17 cellular contexts compared by ENCODE assay signal in genomic region chr7:148715027-148715426, GRCh38.
"Had no signal": no experiment of that assay in that cellular context is flagged by ENCODE, and none has a peak within 500 bp of the region (broad histone marks: within the 10 kb centered on the region; RNA-seq: fewer than 3 reads in every experiment).

No MANE protein-coding gene starts in this region.

- H3K27me3 ChIP-seq: gastrocnemius medialis, heart left ventricle, upper lobe of right lung had no signal

- H3K27ac ChIP-seq: heart left ventricle, parathyroid adenoma, upper lobe of right lung had no signal

- H2AFZ ChIP-seq: parathyroid adenoma had no signal

- H3K4me3 Mint-ChIP-seq: activated B cell treated with CpG ODN at 0.5 μM for 24 hours; activated CD4-positive, alpha-beta T cell treated with anti-CD3 and anti-CD28 coated beads, Interleukin-2, amount 10 ng/mL, durations not matched to agents 7 days and 5 days; activated T-helper 1 cell treated with anti-CD3 and anti-CD28 coated beads, Interleukin-12 subunit alpha, Interleukin-12 subunit beta, Interleukin-2, Interleukin-4 antibody, amounts not matched to agents 30 ng/mL and 10 ng/mL and 1 ng/mL, durations not matched to agents 14 hours and 24 hours and 36 hours; dendritic cell treated with granulocyte-macrophage colony-stimulating factor and Interleukin-4, amounts not matched to agents 40 ng/mL and 50 ng/mL, for 4 days; stimulated activated memory B cell treated with anti-CD40 and anti-IgM and Interleukin-4, amounts not matched to agents 10 μg/mL and 1 μg/mL and 100 μg/mL, for 72 hours; T-helper 2 cell treated with Interferon-gamma antibody and Interleukin-4, amounts not matched to agents 5 μg/mL and 100 μg/mL, for 36 hours had no signal

- H3K9me3 Mint-ChIP-seq: activated B cell treated with CpG ODN at 0.5 μM for 24 hours; activated CD4-positive, alpha-beta T cell treated with anti-CD3 and anti-CD28 coated beads, Interleukin-2, amount 10 ng/mL, durations not matched to agents 7 days and 5 days; dendritic cell treated with granulocyte-macrophage colony-stimulating factor and Interleukin-4, amounts not matched to agents 40 ng/mL and 50 ng/mL, for 4 days; stimulated activated memory B cell treated with anti-CD40 and anti-IgM and Interleukin-4, amounts not matched to agents 10 μg/mL and 1 μg/mL and 100 μg/mL, for 72 hours had no signal

- H3K27ac Mint-ChIP-seq: activated B cell treated with CpG ODN at 0.5 μM for 24 hours; activated CD4-positive, alpha-beta T cell treated with anti-CD3 and anti-CD28 coated beads, Interleukin-2, amount 10 ng/mL, durations not matched to agents 7 days and 5 days; activated T-helper 1 cell treated with anti-CD3 and anti-CD28 coated beads, Interleukin-12 subunit alpha, Interleukin-12 subunit beta, Interleukin-2, Interleukin-4 antibody, amounts not matched to agents 30 ng/mL and 10 ng/mL and 1 ng/mL, durations not matched to agents 14 hours and 24 hours and 36 hours; dendritic cell treated with granulocyte-macrophage colony-stimulating factor and Interleukin-4, amounts not matched to agents 40 ng/mL and 50 ng/mL, for 4 days; stimulated activated memory B cell treated with anti-CD40 and anti-IgM and Interleukin-4, amounts not matched to agents 10 μg/mL and 1 μg/mL and 100 μg/mL, for 72 hours; T-helper 2 cell treated with Interferon-gamma antibody and Interleukin-4, amounts not matched to agents 5 μg/mL and 100 μg/mL, for 36 hours had no signal

- H3K4me3 ChIP-seq: gastrocnemius medialis, heart left ventricle, lung, upper lobe of right lung had no signal

- H3K36me3 ChIP-seq: gastrocnemius medialis, heart left ventricle, upper lobe of right lung had no signal

- ATAC-seq: heart left ventricle; stimulated activated memory B cell treated with anti-CD40 and anti-IgM and Interleukin-4, amounts not matched to agents 10 μg/mL and 1 μg/mL and 100 μg/mL, for 72 hours; upper lobe of right lung had no signal

- H3K27me3 Mint-ChIP-seq: activated B cell treated with CpG ODN at 0.5 μM for 24 hours; activated CD4-positive, alpha-beta T cell treated with anti-CD3 and anti-CD28 coated beads, Interleukin-2, amount 10 ng/mL, durations not matched to agents 7 days and 5 days; dendritic cell treated with granulocyte-macrophage colony-stimulating factor and Interleukin-4, amounts not matched to agents 40 ng/mL and 50 ng/mL, for 4 days; stimulated activated memory B cell treated with anti-CD40 and anti-IgM and Interleukin-4, amounts not matched to agents 10 μg/mL and 1 μg/mL and 100 μg/mL, for 72 hours had no signal

- H3K9me3 ChIP-seq: gastrocnemius medialis, upper lobe of right lung had no signal

- H3K9ac ChIP-seq: parathyroid adenoma had no signal

- DNase-seq: activated B cell treated with CpG ODN at 0.5 μM for 24 hours; activated CD4-positive, alpha-beta T cell treated with anti-CD3 and anti-CD28 coated beads, Interleukin-2, amount 10 ng/mL, durations not matched to agents 7 days and 5 days; activated naive CD4-positive, alpha-beta T cell; aorta; cerebellar nuclear complex; effector memory CD4-positive, alpha-beta T cell; gastrocnemius medialis; heart left ventricle; stimulated activated CD4-positive, alpha-beta T cell treated with anti-CD3 and anti-CD28 coated beads, Interleukin-2, amount 100 ng/mL, for 48 hours; SW 1271; upper lobe of right lung had no signal
